ENCODE assay signal across 21 cellular contexts in genomic region chr4:150327262-150327780, GRCh38.
"Had no signal": no experiment of that assay in that cellular context is flagged by ENCODE, and none has a peak within 500 bp of the region (broad histone marks: within the 10 kb centered on the region; RNA-seq: fewer than 3 reads in every experiment).

No MANE protein-coding gene starts in this region.

- H3K4me3 Mint-ChIP-seq: activated B cell treated with CpG ODN at 0.5 μM for 24 hours; activated CD4-positive, alpha-beta memory T cell treated with anti-CD3 and anti-CD28 coated beads for 36 hours; brain; central memory CD8-positive, alpha-beta T cell; naive thymus-derived CD8-positive, alpha-beta T cell; stimulated activated memory B cell treated with anti-CD40 and anti-IgM and Interleukin-4, amounts not matched to agents 10 μg/mL and 1 μg/mL and 100 μg/mL, for 72 hours had no signal

- H3K9me3 ChIP-seq: colonic mucosa, left lung, spleen, thoracic aorta had no signal

- H3K79me2 ChIP-seq: parathyroid adenoma had no signal

- H3K27ac Mint-ChIP-seq: activated B cell treated with CpG ODN at 0.5 μM for 24 hours; activated CD4-positive, alpha-beta memory T cell treated with anti-CD3 and anti-CD28 coated beads for 36 hours; activated T-helper 2 cell treated with anti-CD3 and anti-CD28 coated beads, Interferon-gamma antibody, Interleukin-2, Interleukin-4, amounts not matched to agents 10 μg/mL and 5 μg/mL and 100 μg/mL, durations not matched to agents 14 hours and 24 hours and 36 hours; brain; stimulated activated memory B cell treated with anti-CD40 and anti-IgM and Interleukin-4, amounts not matched to agents 10 μg/mL and 1 μg/mL and 100 μg/mL, for 72 hours had no signal

- H2AFZ ChIP-seq: parathyroid adenoma had no signal

- H3K27me3 ChIP-seq: colonic mucosa, left lung, spleen had no signal

- H3K9ac ChIP-seq: parathyroid adenoma had no signal

- FAIRE-seq: frontal cortex, kidney, TTC549 had no signal

- H3K4me1 ChIP-seq: colonic mucosa, left lung, parathyroid adenoma, spleen had no signal

- H3K27me3 Mint-ChIP-seq: activated B cell treated with CpG ODN at 0.5 μM for 24 hours; activated CD4-positive, alpha-beta memory T cell treated with anti-CD3 and anti-CD28 coated beads for 36 hours; brain; central memory CD8-positive, alpha-beta T cell; naive thymus-derived CD8-positive, alpha-beta T cell; stimulated activated memory B cell treated with anti-CD40 and anti-IgM and Interleukin-4, amounts not matched to agents 10 μg/mL and 1 μg/mL and 100 μg/mL, for 72 hours had no signal

- DNase-seq: activated B cell treated with CpG ODN at 0.5 μM for 24 hours; activated CD4-positive, alpha-beta memory T cell treated with anti-CD3 and anti-CD28 coated beads for 36 hours; activated CD4-positive, alpha-beta T cell treated with anti-CD3 and anti-CD28 coated beads for 4 hours; activated naive CD4-positive, alpha-beta T cell treated with Interleukin-2 at 50 U/mL for 16 hours; anterior cingulate cortex; colonic mucosa; kidney; left lung; spleen; stimulated activated CD4-positive, alpha-beta T cell treated with anti-CD3 and anti-CD28 coated beads, Interleukin-4, amount 100 ng/mL, for 4 hours; SW 1271; T-helper 2 cell had no signal

- H3K9me3 Mint-ChIP-seq: activated B cell treated with CpG ODN at 0.5 μM for 24 hours; activated CD4-positive, alpha-beta memory T cell treated with anti-CD3 and anti-CD28 coated beads for 36 hours; activated T-helper 2 cell treated with anti-CD3 and anti-CD28 coated beads, Interferon-gamma antibody, Interleukin-2, Interleukin-4, amounts not matched to agents 10 μg/mL and 5 μg/mL and 100 μg/mL, durations not matched to agents 14 hours and 24 hours and 36 hours; central memory CD8-positive, alpha-beta T cell; naive thymus-derived CD8-positive, alpha-beta T cell; stimulated activated memory B cell treated with anti-CD40 and anti-IgM and Interleukin-4, amounts not matched to agents 10 μg/mL and 1 μg/mL and 100 μg/mL, for 72 hours had no signal

- H3K36me3 ChIP-seq: colonic mucosa, left lung, thoracic aorta had no signal

- H3K4me3 ChIP-seq: colonic mucosa, left lung, spleen, thoracic aorta had no signal

- H3K27ac ChIP-seq: colonic mucosa, left lung, parathyroid adenoma, spleen, thoracic aorta had no signal
